ENCODE assay signal across 8 cellular contexts in the genomic region with DNA sequence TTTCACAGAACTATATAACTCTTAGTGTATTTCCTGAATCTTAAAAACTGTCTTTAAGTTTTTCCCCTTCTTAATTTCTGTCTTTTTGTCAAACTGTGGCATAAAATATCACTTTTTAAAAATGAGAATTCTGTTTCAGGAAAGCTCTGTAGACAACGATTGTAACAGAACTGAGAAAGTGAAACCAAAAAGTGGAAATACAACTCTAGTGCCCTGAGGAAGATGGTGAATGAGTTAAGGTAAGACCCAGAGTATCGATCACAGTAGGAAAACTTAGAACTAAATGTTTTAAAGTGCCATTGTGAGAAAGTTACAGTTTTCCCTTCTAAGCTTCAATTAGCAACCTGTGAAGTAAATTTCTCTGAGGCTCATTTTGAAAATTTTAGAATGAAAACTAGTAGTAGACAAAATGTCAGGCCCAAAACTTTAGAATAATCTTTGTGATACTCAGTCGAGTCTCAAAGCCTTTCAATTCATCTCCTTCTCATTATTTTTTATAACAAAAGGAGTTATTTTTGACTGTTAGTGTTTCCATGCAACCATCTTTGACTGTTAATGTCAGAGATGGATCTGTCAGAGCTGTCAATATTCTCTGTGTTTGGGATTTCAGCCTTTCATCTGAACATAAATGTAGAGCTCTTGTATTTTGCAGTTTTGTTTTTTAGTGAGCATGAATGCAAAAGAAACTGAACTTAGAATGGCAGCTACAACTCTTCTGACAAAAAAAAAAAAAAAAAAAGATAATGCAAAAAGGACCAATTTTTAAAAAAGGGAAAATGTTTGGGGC. TPM values are rescaled to one million over a fixed set of nuclear protein-coding genes. Genes with fewer than 3 reads are reported as not detected.
DNase-seq lines count a peak whose midpoint lies in the region; ATAC-seq, FAIRE-seq and TF ChIP-seq lines count a peak whose summit lies in the region.

No MANE protein-coding gene starts in this region.

- H3K36me3 ChIP-seq in subcutaneous abdominal adipose tissue (ENCODE audit: control insufficient read depth in 5 of 5, insufficient read depth in 5 of 5, low read length in 5 of 5): no peaks in the 10 kb centered on the region

- peak overlapping the region; percentile 58 for H3K4me2 ChIP-seq in A549

- H3K27me3 ChIP-seq in subcutaneous abdominal adipose tissue (ENCODE audit: control insufficient read depth in 5 of 5, insufficient read depth in 4 of 5, low read length in 5 of 5): no peaks in the 10 kb centered on the region

- POLR2A ChIA-PET in A549 (lab: Yijun Ruan, JAX): no interaction called here

- H3K4me3 ChIP-seq in A549 (no peak overlapping the region), subcutaneous abdominal adipose tissue (ENCODE audit: low read depth in 1 of 5, low read length in 5 of 5) (peak overlapping the region; percentile 13 to 64 (median 24))

- FAIRE-seq in A549 (lab: Jason Lieb, UNC): no peak

- TF ChIP-seq EP300 in A549 (IDR thresholded peaks at IDR 0.05): no peak

- H3K4me1 ChIP-seq in A549: no peaks in the 10 kb centered on the region
- no peaks in the 10 kb centered on the region for H3K4me1 ChIP-seq in subcutaneous abdominal adipose tissue (ENCODE audit: control insufficient read depth in 5 of 5, insufficient read depth in 5 of 5, low read length in 5 of 5)

- H3K9me3 ChIP-seq in A549 (no peaks in the 10 kb centered on the region), subcutaneous abdominal adipose tissue (ENCODE audit: control insufficient read depth in 5 of 5, low read length in 5 of 5) (peaks cover 0 to 2% (median 0%) of the 10 kb centered on the region in 5 donors)

- no peaks in the 10 kb centered on the region for H3K36me3 Mint-ChIP-seq in activated T-helper 17 cell treated with anti-CD3 and anti-CD28 coated beads, Interleukin-2, amount 50 U/mL, for 72 hours (ENCODE audit: low read depth)

- H3K27me3 Mint-ChIP-seq in activated T-helper 17 cell treated with anti-CD3 and anti-CD28 coated beads, Interleukin-2, amount 50 U/mL, for 72 hours: no peaks in the 10 kb centered on the region

- H3K4me3 Mint-ChIP-seq in activated T-helper 17 cell treated with anti-CD3 and anti-CD28 coated beads, Interleukin-2, amount 50 U/mL, for 72 hours: peak overlapping the region; percentile 24

- no peaks in the 10 kb centered on the region for H3K4me1 Mint-ChIP-seq in activated T-helper 17 cell treated with anti-CD3 and anti-CD28 coated beads, Interleukin-2, amount 50 U/mL, for 72 hours

- no peak overlapping the region for H3K27ac ChIP-seq in A549
- peak overlapping the region; percentile 37 for H3K27ac ChIP-seq in subcutaneous abdominal adipose tissue (ENCODE audit: low read depth, low read length)

- no peak for TF ChIP-seq CTCF in A549 (IDR thresholded peaks at IDR 0.05)

- ATAC-seq in A549 (no peak), GM19035 (IDR thresholded peaks at IDR 0.05; ENCODE audit: unreplicated experiment) (peak; percentile 84), HG03175 (IDR thresholded peaks at IDR 0.05; ENCODE audit: unreplicated experiment) (peak; percentile 68)
- no peak for ATAC-seq in activated T-helper 17 cell treated with anti-CD3 and anti-CD28 coated beads, Interleukin-2, amount 50 U/mL, for 72 hours (replicated peaks)

- no peak for TF ChIP-seq POLR2A in A549 (IDR thresholded peaks at IDR 0.05; ENCODE audit: low read length)

- no peaks in the 10 kb centered on the region for H3K9me3 Mint-ChIP-seq in activated T-helper 17 cell treated with anti-CD3 and anti-CD28 coated beads, Interleukin-2, amount 50 U/mL, for 72 hours

- no peak overlapping the region for H3K27ac Mint-ChIP-seq in activated T-helper 17 cell treated with anti-CD3 and anti-CD28 coated beads, Interleukin-2, amount 50 U/mL, for 72 hours

- CTCF ChIA-PET in A549 (lab: Yijun Ruan, JAX): no interaction called here

- TF ChIP-seq RAD21 in A549 (conservative IDR thresholded peaks at IDR 0.05 in 1 of 2, IDR thresholded peaks at IDR 0.05 in 1 of 2): no peak

- WGBS in A549 (ENCODE audit: missing lambda C conversion rate): 21% methylated on average over 3 of the region's 3 CpGs

- DNase-seq in A549 (ENCODE audit: low read depth in 1 of 2, low spot score in 1 of 2) (no peak), foreskin melanocyte (no peak), DMS153 (lab: John Stamatoyannopoulos, UW) (no peak)
- no peak for DNase-seq in activated effector memory CD4-positive, alpha-beta T cell treated with Interleukin-2 at 50 U/mL for 16 hours

- H3K9ac ChIP-seq in subcutaneous abdominal adipose tissue (ENCODE audit: low read length in 5 of 5): peak overlapping the region; percentile 2 to 62 (median 48)

TF ChIP-seq in A549, 52 proteins besides CTCF, POLR2A, EP300 and RAD21:
- TF ChIP-seq KDM1A (IDR thresholded peaks at IDR 0.05; ENCODE audit: low read depth) (no peak), RCOR1 (IDR thresholded peaks at IDR 0.05; ENCODE audit: low read depth, low read length) (no peak)

RNA-seq across cellular contexts. Expression of a gene that starts 19.0 kb away (rescaled TPM):
- polyA plus RNA-seq in A549 (2011; rRNA removed): not detected in 2 replicates
- polyA plus RNA-seq in A549 (2012; cell fraction: cytosol; rRNA removed): not detected in 2 replicates
- not detected in 2 replicates for polyA plus RNA-seq in A549 (2012; cell fraction: nucleus; rRNA removed)
- not detected in 3 replicates for polyA plus RNA-seq in A549 (2017; fragmentation: RNase III; extraction: RNeasy Plus Mini Kit Qiagen cat#74134 plus additional on column Dnase treatment)
- polyA minus RNA-seq in A549 (2011; rRNA and poly(A)+ RNA removed): not detected in 2 replicates
- total RNA-seq in activated T-helper 17 cell treated with anti-CD3 and anti-CD28 coated beads, Interleukin-2, amount 50 U/mL, for 72 hours: not detected

Comparison
In these comparisons a context has a peak if more than half of its experiments do, and no peak if none do; other contexts are left out.
1. ATAC-seq: peak in GM19035 (single experiment) and HG03175 (single experiment); none in A549 (0 of 2) and activated T-helper 17 cell treated with anti-CD3 and anti-CD28 coated beads, Interleukin-2, amount 50 U/mL, for 72 hours (single experiment).